ENCODE assay signal across 24 cellular contexts in the genomic region with DNA sequence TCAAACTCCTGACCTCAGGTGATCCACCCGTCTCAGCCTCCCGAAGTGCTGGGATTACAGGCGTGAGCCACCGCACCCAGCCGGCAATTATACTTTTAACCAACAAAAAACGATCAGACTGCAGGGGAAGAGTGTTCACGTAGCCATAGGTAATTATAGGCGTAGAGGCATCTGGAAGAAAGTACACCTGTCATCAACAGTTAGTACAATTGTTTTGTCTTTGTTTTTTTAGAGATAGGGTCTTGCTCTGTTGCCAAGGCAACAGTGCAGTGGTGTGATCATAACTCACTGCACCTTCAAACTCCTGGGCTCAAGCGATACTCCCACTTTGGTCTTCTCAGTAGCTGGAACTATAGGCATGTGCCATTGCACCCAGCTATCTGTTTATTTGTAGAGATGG. TPM values are rescaled to one million over a fixed set of nuclear protein-coding genes. Genes with fewer than 3 reads are reported as not detected.
DNase-seq lines count a peak whose midpoint lies in the region; ATAC-seq, FAIRE-seq and TF ChIP-seq lines count a peak whose summit lies in the region.
"Had no signal": no experiment of that assay in that cellular context is flagged by ENCODE, and none has a peak within 500 bp of the region (broad histone marks: within the 10 kb centered on the region; RNA-seq: fewer than 3 reads in every experiment).

No MANE protein-coding gene starts in this region.

- DNase-seq in HepG2 (ENCODE audit: low spot score) (no peak), right lobe of liver (no peak), activated B cell treated with CpG ODN at 0.5 μM for 24 hours (no peak), left lobe of liver (ENCODE audit: low spot score) (peak; percentile 28), A673 (ENCODE audit: low spot score) (no peak), NCI-H2196 (lab: John Stamatoyannopoulos, UW; ENCODE audit: unreplicated experiment) (no peak), NCI-H2029 treated with DMSO at 0.1 percent for 48 hours (lab: John Stamatoyannopoulos, UW) (no peak)
- DNase-seq: DMS153, DND-41, KBM-7, MG63, NCI-H1105 treated with DMSO at 0.1 percent for 48 hours, NCI-H146, NCI-H1930, NCI-H446 treated with DMSO at 0.1 percent for 48 hours, NCI-H526, SHP77, T-cell had no signal

- H4K20me1 ChIP-seq in HepG2 (ENCODE audit: insufficient read depth, low read length): no peaks in the 10 kb centered on the region

- peak overlapping the region; percentile 2 for H3K27ac Mint-ChIP-seq in activated B cell treated with CpG ODN at 0.5 μM for 24 hours

- H3K36me3 ChIP-seq in HepG2 (replicated peaks in 1 of 2; ENCODE audit: control insufficient read depth in 1 of 2, insufficient read depth in 2 of 2, low read length in 2 of 2) (no peaks in the 10 kb centered on the region), right lobe of liver (no peaks in the 10 kb centered on the region), A673 (ENCODE audit: insufficient read depth, low read length, poor library complexity, severe bottlenecking) (no peaks in the 10 kb centered on the region)
- H3K36me3 ChIP-seq: MG63 had no signal

- H3K9ac ChIP-seq in HepG2 (ENCODE audit: insufficient read depth, low read depth, low read length): no peak overlapping the region

- H3K79me2 ChIP-seq in HepG2 (ENCODE audit: insufficient read depth, low read length): no peaks in the 10 kb centered on the region

- in situ Hi-C loops in HepG2 (cut with HindIII; ENCODE audit: extremely low pct_ligation_motif_present, low pct_unique_long_range_greater_than_20kb): no loop called here

- intact Hi-C loops in HepG2 (cut with micrococcal nuclease; ENCODE audit: unreplicated experiment): no loop called here
- intact Hi-C loops in right lobe of liver (cut with DNase I): no loop called here
- intact Hi-C loops in activated B cell treated with CpG ODN at 0.5 μM for 24 hours (cut with micrococcal nuclease): no loop called here
- intact Hi-C loops in A673 (cut with micrococcal nuclease; ENCODE audit: unreplicated experiment): no loop called here

- no peaks in the 10 kb centered on the region for H3K27me3 Mint-ChIP-seq in activated B cell treated with CpG ODN at 0.5 μM for 24 hours
- H3K27me3 Mint-ChIP-seq: B cell, T-cell had no signal

- no peaks in the 10 kb centered on the region for H3K9me3 ChIP-seq in HepG2 (ENCODE audit: low read length)
- H3K9me3 ChIP-seq in right lobe of liver: no peaks in the 10 kb centered on the region
- H3K9me3 ChIP-seq in A673 (ENCODE audit: low read depth, low read length, poor library complexity, severe bottlenecking): no peaks in the 10 kb centered on the region
- H3K9me3 ChIP-seq: MG63 had no signal

- H2AFZ ChIP-seq in HepG2 (ENCODE audit: low read length): no peak overlapping the region

- H3K27me3 ChIP-seq in HepG2 (ENCODE audit: control insufficient read depth in 1 of 2, insufficient read depth in 2 of 2, low read length in 2 of 2) (peaks cover 0 to 11% of the 10 kb centered on the region in 2 experiments; a peak in 4 of 5 replicates), right lobe of liver (no peaks in the 10 kb centered on the region), A673 (replicated peaks; ENCODE audit: insufficient read depth, low read depth, low read length, poor library complexity) (no peaks in the 10 kb centered on the region)
- H3K27me3 ChIP-seq: MG63 had no signal

- H3K4me1 ChIP-seq in HepG2 (ENCODE audit: insufficient read depth, low read length): no peaks in the 10 kb centered on the region
- no peaks in the 10 kb centered on the region for H3K4me1 ChIP-seq in right lobe of liver
- H3K4me1 ChIP-seq in A673 (ENCODE audit: insufficient read depth, low read length, poor library complexity, severe bottlenecking): peaks cover 10% of the 10 kb centered on the region

- CTCF ChIA-PET in HepG2 (lab: Yijun Ruan, JAX; ENCODE audit: low intra/inter-chr PET ratio, low total read pairs) (no interaction called here), activated B cell treated with CpG ODN at 0.5 μM for 24 hours (lab: Charles Lee) (interaction anchor here (0.6 kb wide), 1 partner anchor 947 kb away, joined by 3 read pairs; no protein-coding TSS in a partner anchor), A673 (lab: Charles Lee) (no interaction called here)

- H3K27ac ChIP-seq in HepG2 (ENCODE audit: extremely low read length, insufficient read depth, low read length): no peak overlapping the region
- H3K27ac ChIP-seq in right lobe of liver: no peak overlapping the region
- no peak overlapping the region for H3K27ac ChIP-seq in A673 (ENCODE audit: low read depth, low read length, poor library complexity, severe bottlenecking)
- H3K27ac ChIP-seq: C4-2B, HL-60, RWPE1 had no signal

- no peaks in the 10 kb centered on the region for H3K9me3 Mint-ChIP-seq in activated B cell treated with CpG ODN at 0.5 μM for 24 hours
- H3K9me3 Mint-ChIP-seq: T-cell had no signal

- no peak for ATAC-seq in HepG2
- no peak for ATAC-seq in right lobe of liver
- no peak for ATAC-seq in activated B cell treated with CpG ODN at 0.5 μM for 24 hours (ENCODE audit: low read depth)
- ATAC-seq in left lobe of liver: no peak
- ATAC-seq: HCT116, T-cell had no signal

- TF ChIP-seq CTCF in HepG2 (CRISPR knock-in tag; IDR thresholded peaks at IDR 0.05): no peak
- TF ChIP-seq CTCF in right lobe of liver (IDR thresholded peaks at IDR 0.05): no peak
- TF ChIP-seq CTCF in activated B cell treated with CpG ODN at 0.5 μM for 24 hours (IDR thresholded peaks at IDR 0.05): no peak
- no peak for TF ChIP-seq CTCF in A673 (conservative IDR thresholded peaks at IDR 0.05; ENCODE audit: low read depth, low read length)

- TF ChIP-seq POLR2A in HepG2 (IDR thresholded peaks at IDR 0.05; ENCODE audit: insufficient read depth in 1 of 2, low read depth in 2 of 2, low read length in 2 of 2): no peak
- no peak for TF ChIP-seq POLR2A in right lobe of liver (IDR thresholded peaks at IDR 0.05)

- WGBS in HepG2 (ENCODE audit: low lambda C conversion rate): 78% methylated on average over 9 of the region's 9 CpGs
- 82% methylated on average over 9 of the region's 9 CpGs for WGBS in right lobe of liver (ENCODE audit: insufficient coverage, low coverage, low lambda C conversion rate, missing lambda C conversion rate)

- POLR2A ChIA-PET in HepG2 (lab: Yijun Ruan, JAX): no interaction called here
- POLR2A ChIA-PET in activated B cell treated with CpG ODN at 0.5 μM for 24 hours (lab: Charles Lee): interaction anchor here (0.7 kb wide), 1 partner anchor 203 kb away, joined by 3 read pairs; no protein-coding TSS in a partner anchor
- POLR2A ChIA-PET in A673 (lab: Charles Lee; ENCODE audit: low non-redundant PET): interaction anchor here (0.7 kb wide), 1 partner anchor 13 kb away, joined by 3 read pairs; no protein-coding TSS in a partner anchor

- no TSS peak for BruUV-seq in HepG2 (replicated peaks; lab: Mats Ljungman, UMichigan)
- BruUV-seq in A673 (replicated peaks; lab: Mats Ljungman, UMichigan): no TSS peak

- H3K4me2 ChIP-seq in HepG2 (ENCODE audit: low read depth, low read length): no peak overlapping the region

- H3K4me3 Mint-ChIP-seq in activated B cell treated with CpG ODN at 0.5 μM for 24 hours: no peak overlapping the region
- H3K4me3 Mint-ChIP-seq: B cell, T-cell had no signal

- peaks cover 53% of the 10 kb centered on the region for H3K4me1 Mint-ChIP-seq in activated B cell treated with CpG ODN at 0.5 μM for 24 hours

- H3K36me3 Mint-ChIP-seq in activated B cell treated with CpG ODN at 0.5 μM for 24 hours (ENCODE audit: low read depth): peaks cover 52% of the 10 kb centered on the region

- H3K4me3 ChIP-seq in HepG2 (replicated peaks in 1 of 3; ENCODE audit: insufficient read depth in 1 of 3, low read depth in 2 of 3, low read length in 3 of 3): no peak overlapping the region
- no peak overlapping the region for H3K4me3 ChIP-seq in right lobe of liver
- no peak overlapping the region for H3K4me3 ChIP-seq in A673 (ENCODE audit: low read depth, low read length, poor library complexity, severe bottlenecking)
- H3K4me3 ChIP-seq: MG63 had no signal

- TF ChIP-seq EP300 in HepG2 (IDR thresholded peaks at IDR 0.05; ENCODE audit: low read depth in 2 of 2, low read length in 2 of 2): no peak
- no peak for TF ChIP-seq EP300 in HepG2 (CRISPR knock-in tag; IDR thresholded peaks at IDR 0.05; ENCODE audit: borderline replicate concordance)

- FAIRE-seq in HepG2 (lab: Jason Lieb, UNC): no peak
- FAIRE-seq: GM12892 had no signal

- TF ChIP-seq RAD21 in HepG2 (CRISPR knock-in tag; IDR thresholded peaks at IDR 0.05): no peak

TF ChIP-seq in HepG2, 621 proteins besides CTCF, POLR2A, EP300 and RAD21:
- TF ChIP-seq RFX1 (IDR thresholded peaks at IDR 0.05): 0 out of 2 replicates have a peak, but pooled peaks have one; percentile 8
- TF ChIP-seq SP2 (CRISPR knock-in tag; IDR thresholded peaks at IDR 0.05): no peak

RNA-seq across cellular contexts. Expression of a gene that starts 20.0 kb away (rescaled TPM):
- total RNA-seq in HepG2 (2016; rRNA removed; fragmentation: Illumina TruSeq; extraction: Trizol) (1.3 TPM in 2 replicates), right lobe of liver (10 to 100 TPM in 4 of 6 experiments, 1 to 10 TPM in 2; 8.6 to 22.2 (median 10.9) TPM), activated B cell treated with CpG ODN at 0.5 μM for 24 hours (56.4 and 70.7 TPM in 2 replicates), left lobe of liver (12.8 TPM), A673 (2021) (25.3 and 27.1 TPM in 2 replicates)
- total RNA-seq in HepG2 (2016; cell fraction: cytosol; rRNA removed; fragmentation: Illumina TruSeq; extraction: Trizol; ENCODE audit: low read depth): 1.4 and 2.7 TPM in 2 replicates
- 1.3 and 1.4 TPM in 2 replicates for total RNA-seq in HepG2 (2016; cell fraction: insoluble cytoplasmic fraction; rRNA removed; fragmentation: Illumina TruSeq; extraction: Trizol)
- 3.0 and 3.4 TPM in 2 replicates for total RNA-seq in HepG2 (2016; cell fraction: membrane; rRNA removed; fragmentation: Illumina TruSeq; extraction: Trizol)
- total RNA-seq in HepG2 (2016; cell fraction: nucleus; rRNA removed; fragmentation: Illumina TruSeq; extraction: Trizol): 1.9 and 2.0 TPM in 2 replicates
- 2.0 and 2.1 TPM in 2 replicates for polyA plus RNA-seq in HepG2 (2011; rRNA removed)
- polyA plus RNA-seq in HepG2 (2011; cell fraction: cytosol; rRNA removed): 0.91 and 1.9 TPM in 2 replicates
- polyA plus RNA-seq in HepG2 (2011; cell fraction: nucleus; rRNA removed): 1.2 and 1.9 TPM in 2 replicates
- polyA plus RNA-seq in HepG2 (2012): 1.2 and 1.4 TPM in 2 replicates
- polyA plus RNA-seq in HepG2 (2016; cell fraction: cytosol; fragmentation: Illumina TruSeq; extraction: Trizol; ENCODE audit: low read depth): 2.0 and 2.2 TPM in 2 replicates
- 1.2 and 1.5 TPM in 2 replicates for polyA plus RNA-seq in HepG2 (2016; cell fraction: insoluble cytoplasmic fraction; fragmentation: Illumina TruSeq; extraction: Trizol; ENCODE audit: low read depth)
- polyA plus RNA-seq in HepG2 (2016; cell fraction: membrane; fragmentation: Illumina TruSeq; extraction: Trizol; ENCODE audit: low read depth): 1.9 and 2.8 TPM in 2 replicates
- polyA plus RNA-seq in HepG2 (2016; cell fraction: nucleus; fragmentation: Illumina TruSeq; extraction: Trizol; ENCODE audit: insufficient read depth, low read depth): 2.6 and 2.7 TPM in 2 replicates
- 1.2 and 2.0 TPM in 2 replicates for polyA minus RNA-seq in HepG2 (2011; rRNA and poly(A)+ RNA removed; ENCODE audit: low replicate concordance)
- polyA minus RNA-seq in HepG2 (2011; cell fraction: cytosol; rRNA and poly(A)+ RNA removed): 0.97 and 1.6 TPM in 2 replicates
- 5.7 and 6.5 TPM in 2 replicates for polyA minus RNA-seq in HepG2 (2011; cell fraction: nucleus; rRNA and poly(A)+ RNA removed)
